ENCODE assay signal across 1 cellular context in genomic region chr5:150731669-150732068, GRCh38.
TF ChIP-seq lines count a peak whose summit lies in the region.

No MANE protein-coding gene starts in this region.

TF ChIP-seq in HepG2, 621 proteins besides CTCF, POLR2A, EP300 and RAD21:
- TF ChIP-seq CBX2 (IDR thresholded peaks at IDR 0.05; ENCODE audit: low read depth, low read length) (no peak), CBX2 (CRISPR knock-in tag; IDR thresholded peaks at IDR 0.05; ENCODE audit: low read depth) (no peak), PHF5A (CRISPR knock-in tag; IDR thresholded peaks at IDR 0.05; ENCODE audit: low read depth, unreplicated experiment) (no peak), BHLHE40 (IDR thresholded peaks at IDR 0.05; ENCODE audit: low read length) (no peak), NCOA2 (CRISPR knock-in tag; IDR thresholded peaks at IDR 0.05) (no peak), ONECUT2 (CRISPR knock-in tag; IDR thresholded peaks at IDR 0.05) (no peak), GTF2F1 (IDR thresholded peaks at IDR 0.05; ENCODE audit: low read length) (no peak), ZNF350 (CRISPR knock-in tag; IDR thresholded peaks at IDR 0.05; ENCODE audit: borderline replicate concordance, low read depth) (no peak), ZNF44 (CRISPR knock-in tag; IDR thresholded peaks at IDR 0.05) (no peak), U2AF2 (IDR thresholded peaks at IDR 0.05; ENCODE audit: low read depth, low read length) (no peak), KDM3A (CRISPR knock-in tag; IDR thresholded peaks at IDR 0.05; ENCODE audit: low read depth) (no peak), GZF1 (CRISPR knock-in tag; IDR thresholded peaks at IDR 0.05) (no peak), ZBTB25 (CRISPR knock-in tag; IDR thresholded peaks at IDR 0.05) (no peak), KDM2A (CRISPR knock-in tag; IDR thresholded peaks at IDR 0.05; ENCODE audit: borderline replicate concordance, low read depth) (no peak), MEIS2 (CRISPR knock-in tag; IDR thresholded peaks at IDR 0.05) (no peak), SNRNP70 (IDR thresholded peaks at IDR 0.05; ENCODE audit: low read depth, low read length) (no peak), ZBTB49 (CRISPR knock-in tag; IDR thresholded peaks at IDR 0.05; ENCODE audit: borderline replicate concordance) (no peak), ZFY (CRISPR knock-in tag; IDR thresholded peaks at IDR 0.05) (no peak)
- TF ChIP-seq, protein P1, sequence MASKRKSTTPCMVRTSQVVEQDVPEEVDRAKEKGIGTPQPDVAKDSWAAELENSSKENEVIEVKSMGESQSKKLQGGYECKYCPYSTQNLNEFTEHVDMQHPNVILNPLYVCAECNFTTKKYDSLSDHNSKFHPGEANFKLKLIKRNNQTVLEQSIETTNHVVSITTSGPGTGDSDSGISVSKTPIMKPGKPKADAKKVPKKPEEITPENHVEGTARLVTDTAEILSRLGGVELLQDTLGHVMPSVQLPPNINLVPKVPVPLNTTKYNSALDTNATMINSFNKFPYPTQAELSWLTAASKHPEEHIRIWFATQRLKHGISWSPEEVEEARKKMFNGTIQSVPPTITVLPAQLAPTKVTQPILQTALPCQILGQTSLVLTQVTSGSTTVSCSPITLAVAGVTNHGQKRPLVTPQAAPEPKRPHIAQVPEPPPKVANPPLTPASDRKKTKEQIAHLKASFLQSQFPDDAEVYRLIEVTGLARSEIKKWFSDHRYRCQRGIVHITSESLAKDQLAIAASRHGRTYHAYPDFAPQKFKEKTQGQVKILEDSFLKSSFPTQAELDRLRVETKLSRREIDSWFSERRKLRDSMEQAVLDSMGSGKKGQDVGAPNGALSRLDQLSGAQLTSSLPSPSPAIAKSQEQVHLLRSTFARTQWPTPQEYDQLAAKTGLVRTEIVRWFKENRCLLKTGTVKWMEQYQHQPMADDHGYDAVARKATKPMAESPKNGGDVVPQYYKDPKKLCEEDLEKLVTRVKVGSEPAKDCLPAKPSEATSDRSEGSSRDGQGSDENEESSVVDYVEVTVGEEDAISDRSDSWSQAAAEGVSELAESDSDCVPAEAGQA (IDR thresholded peaks at IDR 0.05; ENCODE audit: low read depth), result no peak
- TF ChIP-seq, protein P1 (CRISPR knock-in tag; IDR thresholded peaks at IDR 0.05; ENCODE audit: borderline replicate concordance), result no peak
- TF ChIP-seq, protein P2, sequence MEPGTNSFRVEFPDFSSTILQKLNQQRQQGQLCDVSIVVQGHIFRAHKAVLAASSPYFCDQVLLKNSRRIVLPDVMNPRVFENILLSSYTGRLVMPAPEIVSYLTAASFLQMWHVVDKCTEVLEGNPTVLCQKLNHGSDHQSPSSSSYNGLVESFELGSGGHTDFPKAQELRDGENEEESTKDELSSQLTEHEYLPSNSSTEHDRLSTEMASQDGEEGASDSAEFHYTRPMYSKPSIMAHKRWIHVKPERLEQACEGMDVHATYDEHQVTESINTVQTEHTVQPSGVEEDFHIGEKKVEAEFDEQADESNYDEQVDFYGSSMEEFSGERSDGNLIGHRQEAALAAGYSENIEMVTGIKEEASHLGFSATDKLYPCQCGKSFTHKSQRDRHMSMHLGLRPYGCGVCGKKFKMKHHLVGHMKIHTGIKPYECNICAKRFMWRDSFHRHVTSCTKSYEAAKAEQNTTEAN (CRISPR knock-in tag; conservative IDR thresholded peaks at IDR 0.05), result no peak
- TF ChIP-seq, protein P3, sequence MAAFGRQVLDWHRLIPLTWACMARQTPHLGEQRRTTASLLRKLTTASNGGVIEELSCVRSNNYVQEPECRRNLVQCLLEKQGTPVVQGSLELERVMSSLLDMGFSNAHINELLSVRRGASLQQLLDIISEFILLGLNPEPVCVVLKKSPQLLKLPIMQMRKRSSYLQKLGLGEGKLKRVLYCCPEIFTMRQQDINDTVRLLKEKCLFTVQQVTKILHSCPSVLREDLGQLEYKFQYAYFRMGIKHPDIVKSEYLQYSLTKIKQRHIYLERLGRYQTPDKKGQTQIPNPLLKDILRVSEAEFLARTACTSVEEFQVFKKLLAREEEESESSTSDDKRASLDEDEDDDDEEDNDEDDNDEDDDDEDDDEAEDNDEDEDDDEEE (CRISPR knock-in tag; IDR thresholded peaks at IDR 0.05), result no peak
